26 cellular contexts compared by ENCODE assay signal in the genomic region with DNA sequence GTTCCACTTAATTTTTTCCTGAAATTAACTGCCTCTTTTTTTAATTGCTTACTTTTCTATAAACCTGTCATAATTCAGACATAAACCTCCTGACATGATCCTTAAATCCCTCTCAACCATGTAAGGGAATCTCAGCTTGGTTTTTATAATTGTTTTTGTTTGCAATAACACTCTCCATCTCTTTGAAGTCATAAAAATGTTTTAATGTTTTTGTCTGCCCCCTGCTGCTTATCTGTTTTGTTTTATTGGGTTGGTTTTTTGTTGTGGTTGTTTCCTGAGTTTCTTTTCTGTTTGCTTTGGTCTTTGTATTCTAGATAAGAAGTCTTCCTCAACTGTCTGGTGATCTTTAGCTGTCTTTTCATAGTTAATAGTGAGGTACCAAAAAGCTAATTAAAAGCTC.
"Had no signal": no experiment of that assay in that cellular context is flagged by ENCODE, and none has a peak within 500 bp of the region (broad histone marks: within the 10 kb centered on the region; RNA-seq: fewer than 3 reads in every experiment).

No MANE protein-coding gene starts in this region.

- ATAC-seq: natural killer cell; right cardiac atrium; sciatic nerve; stimulated activated naive B cell treated with anti-CD40 and anti-IgM and Interleukin-4, amounts not matched to agents 10 μg/mL and 1 μg/mL and 100 μg/mL, for 72 hours; stimulated activated naive CD8-positive, alpha-beta T cell treated with anti-CD3 and anti-CD28 coated beads, Interleukin-15, Interleukin-2, amounts not matched to agents 100 U/mL and 50 U/mL, for 24 hours had no signal

- DNase-seq: hypothalamus; immature natural killer cell; kidney; left colon; left ventricle myocardium inferior; mesendoderm; naive B cell; natural killer cell; nephron progenitor cell; ovary; right cardiac atrium; stimulated activated CD4-positive, alpha-beta T cell treated with anti-CD3 and anti-CD28 coated beads, Interleukin-12 subunit alpha, Interleukin-12 subunit beta, amount 100 ng/mL, for 4 hours; stimulated activated CD4-positive, alpha-beta T cell treated with anti-CD3 and anti-CD28 coated beads, Interleukin-15, amount 100 ng/mL, for 24 hours; stimulated activated CD4-positive, alpha-beta T cell treated with anti-CD3 and anti-CD28 coated beads, Interleukin-2, amount 100 ng/mL, for 24 hours; stimulated activated CD4-positive, alpha-beta T cell treated with anti-CD3 and anti-CD28 coated beads, Interleukin-4, amount 100 ng/mL, for 1 hour; stimulated activated naive B cell treated with anti-CD40 and anti-IgM and Interleukin-4, amounts not matched to agents 10 μg/mL and 1 μg/mL and 100 μg/mL, for 72 hours; stimulated activated naive CD8-positive, alpha-beta T cell treated with anti-CD3 and anti-CD28 coated beads, Interleukin-15, Interleukin-2, amounts not matched to agents 100 U/mL and 50 U/mL, for 24 hours; stomach; testis; thyroid gland; transverse colon; upper lobe of left lung had no signal

- H3K4me3 ChIP-seq: left ventricle myocardium inferior, lung, ovary, skin epidermis, stomach, testis, thyroid gland, transverse colon, upper lobe of left lung, vagina had no signal

- H3K27ac ChIP-seq: left ventricle myocardium inferior, ovary, skin epidermis, stomach, testis, thyroid gland, transverse colon, upper lobe of left lung, vagina had no signal
